ENCODE assay signal across 19 cellular contexts in the genomic region with DNA sequence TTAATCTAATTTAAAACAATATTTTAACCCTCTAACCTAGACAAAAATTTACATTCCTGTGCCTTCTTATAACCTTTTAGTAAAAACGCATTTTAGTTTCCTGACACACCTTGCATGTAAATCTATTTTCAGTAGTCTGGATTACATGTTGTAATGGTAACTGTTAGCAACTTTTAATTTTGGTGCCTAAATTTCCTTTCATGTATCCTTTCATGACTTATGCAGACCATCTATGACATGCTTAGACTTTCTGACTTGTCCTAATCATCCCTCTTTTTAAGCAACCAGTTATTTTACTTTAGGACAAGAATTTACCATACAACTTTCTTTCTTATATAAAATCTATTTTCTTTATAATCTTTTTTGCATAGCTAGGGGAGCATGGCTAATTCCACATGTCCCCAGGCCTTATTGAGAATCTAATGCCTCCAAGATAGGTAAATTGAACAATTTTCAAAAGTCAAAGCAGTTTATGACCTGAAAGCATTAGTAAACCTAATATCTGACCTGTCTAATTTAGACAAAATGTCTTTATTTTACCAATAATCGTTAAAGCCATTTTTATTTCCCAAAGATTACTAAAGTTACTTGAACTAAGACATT. TPM values are rescaled to one million over a fixed set of nuclear protein-coding genes. Genes with fewer than 3 reads are reported as not detected.
"Had no signal": no experiment of that assay in that cellular context is flagged by ENCODE, and none has a peak within 500 bp of the region (broad histone marks: within the 10 kb centered on the region; RNA-seq: fewer than 3 reads in every experiment).

No MANE protein-coding gene starts in this region.

- DNase-seq: activated CD4-positive, alpha-beta T cell treated with anti-CD3 and anti-CD28 coated beads, Interleukin-2, amount 10 ng/mL, durations not matched to agents 7 days and 5 days; activated CD8-positive, alpha-beta memory T cell treated with anti-CD3 and anti-CD28 coated beads for 24 hours; activated naive CD8-positive, alpha-beta T cell treated with anti-CD3 and anti-CD28 coated beads for 36 hours; aorta; left lung; naive thymus-derived CD8-positive, alpha-beta T cell; retina; upper lobe of right lung had no signal

- H3K36me3 Mint-ChIP-seq: memory B cell had no signal

- H3K9me3 ChIP-seq: esophagus muscularis mucosa, neutrophil, thoracic aorta, upper lobe of right lung had no signal

- H3K4me2 ChIP-seq: hepatocyte had no signal

- H3K4me3 ChIP-seq: breast epithelium, esophagus muscularis mucosa, hepatocyte, left lung, thoracic aorta, upper lobe of right lung had no signal

- H3K4me3 Mint-ChIP-seq: activated CD4-positive, alpha-beta T cell treated with anti-CD3 and anti-CD28 coated beads, Interleukin-2, amount 10 ng/mL, durations not matched to agents 7 days and 5 days; activated naive CD8-positive, alpha-beta T cell treated with anti-CD3 and anti-CD28 coated beads for 36 hours; memory B cell; naive thymus-derived CD8-positive, alpha-beta T cell; stimulated activated effector memory CD8-positive, alpha-beta T cell treated with anti-CD3 and anti-CD28 coated beads, Interleukin-12 subunit alpha, Interleukin-12 subunit beta, amount 100 ng/mL, for 72 hours had no signal

- H3K79me2 ChIP-seq: hepatocyte had no signal

- H3K4me1 ChIP-seq: breast epithelium, esophagus muscularis mucosa, left lung, upper lobe of right lung had no signal

- H3K27me3 ChIP-seq: breast epithelium, esophagus muscularis mucosa, hepatocyte, left lung, neutrophil, upper lobe of right lung had no signal

- ATAC-seq: left lung; naive thymus-derived CD8-positive, alpha-beta T cell; stimulated activated effector memory CD8-positive, alpha-beta T cell treated with anti-CD3 and anti-CD28 coated beads, Interleukin-12 subunit alpha, Interleukin-12 subunit beta, amount 100 ng/mL, for 72 hours; upper lobe of right lung had no signal

- FAIRE-seq: keratinocyte had no signal

- H2AFZ ChIP-seq: hepatocyte had no signal

- H3K4me1 Mint-ChIP-seq: activated CD4-positive, alpha-beta T cell treated with anti-CD3 and anti-CD28 coated beads, Interleukin-2, amount 10 ng/mL, durations not matched to agents 7 days and 5 days; activated naive CD8-positive, alpha-beta T cell treated with anti-CD3 and anti-CD28 coated beads for 36 hours; memory B cell; naive thymus-derived CD8-positive, alpha-beta T cell had no signal

- H3K27ac ChIP-seq: breast epithelium, esophagus muscularis mucosa, hepatocyte, left lung, neutrophil, thoracic aorta, upper lobe of right lung had no signal

- H3K36me3 ChIP-seq: breast epithelium, esophagus muscularis mucosa, left lung, neutrophil, thoracic aorta, upper lobe of right lung had no signal

- H3K27ac Mint-ChIP-seq: activated CD4-positive, alpha-beta T cell treated with anti-CD3 and anti-CD28 coated beads, Interleukin-2, amount 10 ng/mL, durations not matched to agents 7 days and 5 days; activated naive CD8-positive, alpha-beta T cell treated with anti-CD3 and anti-CD28 coated beads for 36 hours; memory B cell; naive thymus-derived CD8-positive, alpha-beta T cell; stimulated activated effector memory CD8-positive, alpha-beta T cell treated with anti-CD3 and anti-CD28 coated beads, Interleukin-12 subunit alpha, Interleukin-12 subunit beta, amount 100 ng/mL, for 72 hours had no signal

RNA-seq across cellular contexts. Expression of a gene that starts 57.5 kb away (rescaled TPM):
- total RNA-seq: dermis microvascular lymphatic vessel endothelial cell; fibroblast of villous mesenchyme; glomerular endothelial cell; naive thymus-derived CD8-positive, alpha-beta T cell had no signal
- polyA plus RNA-seq: hepatocyte had no signal
